ENCODE assay signal across 15 cellular contexts in genomic region chr4:7756561-7757355, GRCh38.
DNase-seq lines count a peak whose midpoint lies in the region; ATAC-seq and TF ChIP-seq lines count a peak whose summit lies in the region.
"Had no signal": no experiment of that assay in that cellular context is flagged by ENCODE, and none has a peak within 500 bp of the region (broad histone marks: within the 10 kb centered on the region; RNA-seq: fewer than 3 reads in every experiment).

No MANE protein-coding gene starts in this region.

- peak overlapping the region in 1 of 8 donors; percentile 26 for H3K4me3 Mint-ChIP-seq in CD4-positive, alpha-beta memory T cell
- H3K4me3 Mint-ChIP-seq in brain, result no peak overlapping the region
- peak overlapping the region; percentile 13 for H3K4me3 Mint-ChIP-seq in neural progenitor cell
- H3K4me3 Mint-ChIP-seq: B cell, GM23338 had no signal

- peak overlapping the region; percentile 22 for H3K9ac ChIP-seq in NT2/D1 (ENCODE audit: insufficient read length, low read depth)
- no peak overlapping the region for H3K9ac ChIP-seq in neural progenitor cell

- peaks cover 34% of the 10 kb centered on the region for H3K4me1 ChIP-seq in CD4-positive, alpha-beta memory T cell (ENCODE audit: insufficient read depth, low read length)
- H3K4me1 ChIP-seq in NT2/D1 (ENCODE audit: insufficient read depth, insufficient read length) (peaks cover 6% of the 10 kb centered on the region), neural progenitor cell (peaks cover 16% of the 10 kb centered on the region), tibial nerve (peaks cover 0 to 18% (median 5%) of the 10 kb centered on the region in 4 donors)
- H3K4me1 ChIP-seq: stomach had no signal

- CTCF ChIA-PET in CD4-positive, alpha-beta memory T cell (lab: Charles Lee; ENCODE audit: partially characterized antibody), result no interaction called here

- H3K36me3 ChIP-seq in CD4-positive, alpha-beta memory T cell (ENCODE audit: insufficient read depth, low read length), result no peaks in the 10 kb centered on the region
- H3K36me3 ChIP-seq in NT2/D1 (ENCODE audit: insufficient read depth, insufficient read length, low read length) (peaks cover 30% of the 10 kb centered on the region), neural progenitor cell (no peaks in the 10 kb centered on the region), tibial nerve (peaks cover 0 to 16% (median 0%) of the 10 kb centered on the region in 3 donors)

- H3K4me3 ChIP-seq in CD4-positive, alpha-beta memory T cell (ENCODE audit: low read length in 2 of 2), result no peak overlapping the region
- H3K4me3 ChIP-seq in NT2/D1 (ENCODE audit: insufficient read length, low read depth), result no peak overlapping the region
- no peak overlapping the region for H3K4me3 ChIP-seq in neural progenitor cell
- no peak overlapping the region for H3K4me3 ChIP-seq in tibial nerve
- H3K4me3 ChIP-seq: GM23338, stomach had no signal

- no peaks in the 10 kb centered on the region for H3K79me2 ChIP-seq in neural progenitor cell (ENCODE audit: low read depth)

- peaks cover 12% of the 10 kb centered on the region for H3F3A ChIP-seq in neural progenitor cell (ENCODE audit: low read depth)

- no peaks in the 10 kb centered on the region for H3K27me3 Mint-ChIP-seq in CD4-positive, alpha-beta memory T cell
- H3K27me3 Mint-ChIP-seq in brain (no peaks in the 10 kb centered on the region), neural progenitor cell (ENCODE audit: insufficient read depth, low read depth) (peaks cover 29% of the 10 kb centered on the region)

- peaks cover 4 to 9% of the 10 kb centered on the region in 2 donors for H3K36me3 Mint-ChIP-seq in CD4-positive, alpha-beta memory T cell
- H3K36me3 Mint-ChIP-seq in brain (peaks cover 27% of the 10 kb centered on the region), neural progenitor cell (no peaks in the 10 kb centered on the region)

- H3K27ac ChIP-seq in CD4-positive, alpha-beta memory T cell (ENCODE audit: low read depth, low read length), result no peak overlapping the region
- H3K27ac ChIP-seq in neural progenitor cell, result no peak overlapping the region
- H3K27ac ChIP-seq in tibial nerve, result peak overlapping the region in 2 of 4 donors; percentile 42 to 43
- H3K27ac ChIP-seq: WERI-Rb-1 had no signal

- TF ChIP-seq POLR2A in tibial nerve (IDR thresholded peaks at IDR 0.05), result no peak

- H3K4me1 Mint-ChIP-seq in CD4-positive, alpha-beta memory T cell, result peaks cover 18 to 39% (median 26%) of the 10 kb centered on the region in 4 donors
- peaks cover 32% of the 10 kb centered on the region for H3K4me1 Mint-ChIP-seq in brain
- peaks cover 31% of the 10 kb centered on the region for H3K4me1 Mint-ChIP-seq in neural progenitor cell

- POLR2A ChIA-PET in CD4-positive, alpha-beta memory T cell (lab: Charles Lee; ENCODE audit: partially characterized antibody), result no interaction called here

- TF ChIP-seq CTCF in brain (conservative IDR thresholded peaks at IDR 0.05) (no peak), neural progenitor cell (IDR thresholded peaks at IDR 0.05) (no peak), tibial nerve (IDR thresholded peaks at IDR 0.05) (no peak)

- no peak overlapping the region for H3K4me2 ChIP-seq in neural progenitor cell
- H3K4me2 ChIP-seq: GM23338 had no signal

- no peak for ATAC-seq in GM19328 (IDR thresholded peaks at IDR 0.05; ENCODE audit: unreplicated experiment)
- ATAC-seq: GM23338 had no signal

- H3K27ac Mint-ChIP-seq in CD4-positive, alpha-beta memory T cell, result peak overlapping the region in 6 of 7 donors; percentile 14 to 97 (median 50)
- H3K27ac Mint-ChIP-seq in brain, result peak overlapping the region in 3 of 5 experiments; percentile 60 to 88 (median 63)
- H3K27ac Mint-ChIP-seq in neural progenitor cell, result peak overlapping the region; percentile 25
- H3K27ac Mint-ChIP-seq: B cell, GM23338 had no signal

- intact Hi-C loops in CD4-positive, alpha-beta memory T cell (cut with micrococcal nuclease), result no loop called here

- TF ChIP-seq EP300 in tibial nerve (IDR thresholded peaks at IDR 0.05), result no peak

- no peaks in the 10 kb centered on the region for H3K27me3 ChIP-seq in CD4-positive, alpha-beta memory T cell (ENCODE audit: insufficient read depth, low read length)
- no peaks in the 10 kb centered on the region for H3K27me3 ChIP-seq in NT2/D1 (ENCODE audit: insufficient read depth, insufficient read length)
- no peaks in the 10 kb centered on the region for H3K27me3 ChIP-seq in neural progenitor cell
- H3K27me3 ChIP-seq in tibial nerve, result peaks cover 0 to 2% of the 10 kb centered on the region in 2 donors
- H3K27me3 ChIP-seq: stomach had no signal

- H3K9me3 Mint-ChIP-seq in CD4-positive, alpha-beta memory T cell, result no peaks in the 10 kb centered on the region
- H3K9me3 Mint-ChIP-seq in brain, result peaks cover 0 to 5% (median 0%) of the 10 kb centered on the region in 5 experiments
- peaks cover 4% of the 10 kb centered on the region for H3K9me3 Mint-ChIP-seq in neural progenitor cell
- H3K9me3 Mint-ChIP-seq: GM23338 had no signal

- H4K20me1 ChIP-seq in neural progenitor cell (ENCODE audit: low read depth), result peaks cover 16% of the 10 kb centered on the region

- H3K9me3 ChIP-seq in CD4-positive, alpha-beta memory T cell (ENCODE audit: control insufficient read depth in 1 of 2, low read length in 2 of 2), result no peaks in the 10 kb centered on the region
- H3K9me3 ChIP-seq in NT2/D1 (ENCODE audit: insufficient read depth, low read length) (no peaks in the 10 kb centered on the region), neural progenitor cell (ENCODE audit: low read depth) (no peaks in the 10 kb centered on the region), tibial nerve (no peaks in the 10 kb centered on the region)
- H3K9me3 ChIP-seq: stomach had no signal

- DNase-seq in CD4-positive, alpha-beta memory T cell, result no peak
- no peak for DNase-seq in NT2/D1 (ENCODE audit: low read depth, low spot score)
- no peak for DNase-seq in neural progenitor cell (ENCODE audit: low spot score)
- no peak for DNase-seq in activated effector memory CD4-positive, alpha-beta T cell treated with Interleukin-2 at 50 U/mL for 16 hours
- no peak for DNase-seq in tibial nerve (ENCODE audit: low spot score in 2 of 2)
- DNase-seq: activated naive CD4-positive, alpha-beta T cell; effector CD8-positive, alpha-beta T cell; NCI-H187; NCI-H510A treated with DMSO at 0.1 percent for 48 hours; stomach; WERI-Rb-1 had no signal

- no peak overlapping the region for H2AFZ ChIP-seq in neural progenitor cell (replicated peaks)
- H2AFZ ChIP-seq: GM23338 had no signal

- 79 to 86% methylated on average over 30 to 32 of the region's 32 CpGs for WGBS in tibial nerve, 2 donors
